Comparison of ENCODE assay signal across 25 cellular contexts in genomic region chr1:47834326-47834725, GRCh38.
DNase-seq lines count a peak whose midpoint lies in the region; ATAC-seq, FAIRE-seq and TF ChIP-seq lines count a peak whose summit lies in the region.
"Had no signal": no experiment of that assay in that cellular context is flagged by ENCODE, and none has a peak within 500 bp of the region (broad histone marks: within the 10 kb centered on the region; RNA-seq: fewer than 3 reads in every experiment).

No MANE protein-coding gene starts in this region.

- 0% methylated on average over 3 of the region's 3 CpGs for WGBS in K562 (ENCODE audit: insufficient coverage, low coverage, missing lambda C conversion rate)
- WGBS in HepG2 (ENCODE audit: low lambda C conversion rate): 20% methylated on average over 3 of the region's 3 CpGs
- WGBS in sigmoid colon, 2 donors: 43 to 54% methylated on average over 3 of the region's 3 CpGs

- H3K4me3 ChIP-seq in K562 (no peak overlapping the region), HepG2 (replicated peaks in 1 of 3; ENCODE audit: insufficient read depth in 1 of 3, low read depth in 2 of 3, low read length in 3 of 3) (no peak overlapping the region), upper lobe of right lung (no peak overlapping the region), sigmoid colon (no peak overlapping the region)
- H3K4me3 ChIP-seq: A549; BLaER1 treated with 17β-estradiol and CSF1 and Interleukin-3, amounts not matched to agents 10 nM and 100 nM; GM12878; HAP-1 had no signal

- H3K27ac Mint-ChIP-seq in CD14-positive monocyte: no peak overlapping the region
- H3K27ac Mint-ChIP-seq: CD4-positive, alpha-beta memory T cell; HFFc6 had no signal

- H3K27me3 Mint-ChIP-seq in CD14-positive monocyte (ENCODE audit: low read depth in 3 of 3): peaks cover 0 to 11% (median 0%) of the 10 kb centered on the region in 3 donors

- H3K9me3 ChIP-seq in K562 (replicated peaks; ENCODE audit: control insufficient read depth, insufficient read depth, low read depth, low read length): no peaks in the 10 kb centered on the region
- H3K9me3 ChIP-seq in HepG2 (ENCODE audit: low read length): peaks cover 9% of the 10 kb centered on the region; the same call in 1 of the 2 replicates
- H3K9me3 ChIP-seq in upper lobe of right lung: peaks cover 8% of the 10 kb centered on the region
- peaks cover 0 to 9% (median 0%) of the 10 kb centered on the region in 4 donors for H3K9me3 ChIP-seq in sigmoid colon
- H3K9me3 ChIP-seq: A549, BE2C, HAP-1 had no signal

- H3K9ac ChIP-seq in K562 (ENCODE audit: insufficient read depth in 1 of 2, low read depth in 2 of 2, low read length in 2 of 2) (no peak overlapping the region), HepG2 (ENCODE audit: insufficient read depth, low read depth, low read length) (no peak overlapping the region)
- H3K9ac ChIP-seq: BLaER1 treated with 17β-estradiol and CSF1 and Interleukin-3, amounts not matched to agents 10 nM and 100 nM had no signal

- TF ChIP-seq POLR2A in K562 (conservative IDR thresholded peaks at IDR 0.05) (no peak), HepG2 (IDR thresholded peaks at IDR 0.05; ENCODE audit: insufficient read depth in 1 of 2, low read depth in 2 of 2, low read length in 2 of 2) (no peak), sigmoid colon (IDR thresholded peaks at IDR 0.05) (no peak)

- H3K27me3 ChIP-seq in K562 (ENCODE audit: control insufficient read depth in 2 of 2, insufficient read depth in 2 of 2, low read length in 2 of 2) (peaks cover 5 to 26% of the 10 kb centered on the region in 2 experiments; a peak in 3 of 5 replicates), HepG2 (ENCODE audit: control insufficient read depth in 1 of 2, insufficient read depth in 2 of 2, low read length in 2 of 2) (no peaks in the 10 kb centered on the region), upper lobe of right lung (no peaks in the 10 kb centered on the region), sigmoid colon (no peaks in the 10 kb centered on the region)
- H3K27me3 ChIP-seq: BE2C; BLaER1 treated with 17β-estradiol and CSF1 and Interleukin-3, amounts not matched to agents 10 nM and 100 nM had no signal

- H2AFZ ChIP-seq in K562 (ENCODE audit: low read depth, low read length) (no peak overlapping the region), HepG2 (ENCODE audit: low read length) (no peak overlapping the region)

- no peak for ATAC-seq in K562
- ATAC-seq in HepG2: no peak
- ATAC-seq in left lobe of liver: no peak
- no peak for ATAC-seq in upper lobe of right lung
- ATAC-seq: A549, GM12878 had no signal

- H3K36me3 Mint-ChIP-seq in CD14-positive monocyte: no peaks in the 10 kb centered on the region
- H3K36me3 Mint-ChIP-seq: CD4-positive, alpha-beta memory T cell had no signal

- in situ Hi-C loops in K562 (cut with MboI): no loop called here
- in situ Hi-C loops in HepG2 (cut with HindIII; ENCODE audit: extremely low pct_ligation_motif_present, low pct_unique_long_range_greater_than_20kb): no loop called here

- no peak overlapping the region for H3K4me3 Mint-ChIP-seq in CD14-positive monocyte
- H3K4me3 Mint-ChIP-seq: CD4-positive, alpha-beta memory T cell; HFFc6 had no signal

- DNase-seq in CD14-positive monocyte (ENCODE audit: low spot score) (peak; percentile 22), K562 (ENCODE audit: extremely low read depth in 1 of 4, low spot score in 3 of 4) (no peak), HepG2 (ENCODE audit: low spot score) (peak; percentile 28), renal cortical epithelial cell (ENCODE audit: low read depth) (peak; percentile 49), left lobe of liver (ENCODE audit: low spot score) (no peak), substantia nigra (lab: John Stamatoyannopoulos, UW) (no peak), upper lobe of right lung (no peak), sigmoid colon (no peak)
- DNase-seq: 8988T; ACHN; AML-193; BE2C; Calu3; CD4-positive, alpha-beta memory T cell; COR-L47; DMS79; EL; GDM1; GOT3; HFFc6 had no signal

- TF ChIP-seq RAD21 in K562 (CRISPR knock-in tag; conservative IDR thresholded peaks at IDR 0.05 in 1 of 2, IDR thresholded peaks at IDR 0.05 in 1 of 2): no peak
- no peak for TF ChIP-seq RAD21 in HepG2 (CRISPR knock-in tag; IDR thresholded peaks at IDR 0.05)

- H3K4me2 ChIP-seq in K562 (ENCODE audit: insufficient read depth, low read length) (no peak overlapping the region), HepG2 (ENCODE audit: low read depth, low read length) (peak overlapping the region; percentile 19; the same call in 1 of the 2 replicates)
- H3K4me2 ChIP-seq: A549; BLaER1 treated with 17β-estradiol and CSF1 and Interleukin-3, amounts not matched to agents 10 nM and 100 nM had no signal

- TF ChIP-seq CTCF in CD14-positive monocyte (IDR thresholded peaks at IDR 0.05) (no peak), K562 (IDR thresholded peaks at IDR 0.05 in 2 of 3, conservative IDR thresholded peaks at IDR 0.05 in 1 of 3; ENCODE audit: insufficient read depth in 2 of 3, low read depth in 1 of 3, low read length in 3 of 3) (no peak), HepG2 (CRISPR knock-in tag; IDR thresholded peaks at IDR 0.05) (no peak), upper lobe of right lung (IDR thresholded peaks at IDR 0.05) (no peak), sigmoid colon (IDR thresholded peaks at IDR 0.05) (no peak)

- FAIRE-seq in K562 (lab: Jason Lieb, UNC) (no peak), HepG2 (lab: Jason Lieb, UNC) (peak; percentile 52)
- FAIRE-seq: A549, GM12878, H54 had no signal

- TF ChIP-seq EP300 in K562 (IDR thresholded peaks at IDR 0.05; ENCODE audit: low read length) (no peak), HepG2 (IDR thresholded peaks at IDR 0.05; ENCODE audit: low read depth in 2 of 2, low read length in 2 of 2) (no peak), HepG2 (CRISPR knock-in tag; IDR thresholded peaks at IDR 0.05; ENCODE audit: borderline replicate concordance) (no peak), sigmoid colon (IDR thresholded peaks at IDR 0.05) (no peak)

- H3K9me3 Mint-ChIP-seq in CD14-positive monocyte: peaks cover 2 to 8% (median 3%) of the 10 kb centered on the region in 7 donors

- no peaks in the 10 kb centered on the region for H3K9me1 ChIP-seq in K562 (ENCODE audit: control insufficient read depth, insufficient read depth, low read length)

- H3K4me1 ChIP-seq in K562 (replicated peaks in 1 of 2; ENCODE audit: control insufficient read depth in 2 of 2, insufficient read depth in 2 of 2, low read length in 2 of 2): no peaks in the 10 kb centered on the region
- peaks cover 60% of the 10 kb centered on the region for H3K4me1 ChIP-seq in HepG2 (ENCODE audit: insufficient read depth, low read length)
- no peaks in the 10 kb centered on the region for H3K4me1 ChIP-seq in upper lobe of right lung
- H3K4me1 ChIP-seq in sigmoid colon: no peaks in the 10 kb centered on the region
- H3K4me1 ChIP-seq: A549, BE2C, HAP-1 had no signal

- no peaks in the 10 kb centered on the region; the same call in 1 of the 2 replicates for H4K20me1 ChIP-seq in K562 (replicated peaks; ENCODE audit: control insufficient read depth, insufficient read depth, low read length)
- no peaks in the 10 kb centered on the region for H4K20me1 ChIP-seq in HepG2 (ENCODE audit: insufficient read depth, low read length)
- H4K20me1 ChIP-seq: BLaER1 treated with 17β-estradiol and CSF1 and Interleukin-3, amounts not matched to agents 10 nM and 100 nM had no signal

- H3K79me2 ChIP-seq in K562 (ENCODE audit: control insufficient read depth, insufficient read depth, low read length) (no peaks in the 10 kb centered on the region), HepG2 (ENCODE audit: insufficient read depth, low read length) (no peaks in the 10 kb centered on the region)

- BruUV-seq in K562 (replicated peaks; lab: Mats Ljungman, UMichigan) (no TSS peak), HepG2 (replicated peaks; lab: Mats Ljungman, UMichigan) (no TSS peak)

- CTCF ChIA-PET in K562 (lab: Yijun Ruan, JAX; ENCODE audit: low intra/inter-chr PET ratio) (no interaction called here), HepG2 (lab: Yijun Ruan, JAX; ENCODE audit: low intra/inter-chr PET ratio, low total read pairs) (no interaction called here)

- no peak overlapping the region for H3K27ac ChIP-seq in K562 (ENCODE audit: extremely low read depth, low read depth, low read length)
- no peak overlapping the region for H3K27ac ChIP-seq in HepG2 (ENCODE audit: extremely low read length, insufficient read depth, low read length)
- H3K27ac ChIP-seq in substantia nigra (ENCODE audit: low read depth, low read length, poor library complexity, severe bottlenecking): no peak overlapping the region
- H3K27ac ChIP-seq in upper lobe of right lung: no peak overlapping the region
- no peak overlapping the region for H3K27ac ChIP-seq in sigmoid colon
- H3K27ac ChIP-seq: A549; BLaER1 treated with 17β-estradiol and CSF1 and Interleukin-3, amounts not matched to agents 10 nM and 100 nM had no signal

- POLR2A ChIA-PET in K562 (lab: Yijun Ruan, JAX): interaction anchor here (0.6 to 1.4 kb wide), 3 partner anchors 16 to 23 kb away, joined by 4 read pairs; no protein-coding TSS in a partner anchor
- POLR2A ChIA-PET in HepG2 (lab: Yijun Ruan, JAX): interaction anchor here (0.6 to 2.8 kb wide), 3 partner anchors 19 to 84 kb away, joined by 3 to 8 read pairs (median 4); no protein-coding TSS in a partner anchor

- no peaks in the 10 kb centered on the region for H3K4me1 Mint-ChIP-seq in CD14-positive monocyte
- H3K4me1 Mint-ChIP-seq: CD4-positive, alpha-beta memory T cell had no signal

- no peaks in the 10 kb centered on the region for H3K36me3 ChIP-seq in K562 (ENCODE audit: control insufficient read depth, insufficient read depth, low read length)
- H3K36me3 ChIP-seq in HepG2 (replicated peaks in 1 of 2; ENCODE audit: control insufficient read depth in 1 of 2, insufficient read depth in 2 of 2, low read length in 2 of 2): no peaks in the 10 kb centered on the region
- no peaks in the 10 kb centered on the region for H3K36me3 ChIP-seq in upper lobe of right lung
- no peaks in the 10 kb centered on the region for H3K36me3 ChIP-seq in sigmoid colon
- H3K36me3 ChIP-seq: BE2C; BLaER1 treated with 17β-estradiol and CSF1 and Interleukin-3, amounts not matched to agents 10 nM and 100 nM; HAP-1 had no signal

- intact Hi-C loops in CD14-positive monocyte (cut with micrococcal nuclease) (no loop called here), K562 (cut with micrococcal nuclease) (no loop called here), HepG2 (cut with micrococcal nuclease; ENCODE audit: unreplicated experiment) (no loop called here), upper lobe of right lung (cut with DNase I) (no loop called here), sigmoid colon (cut with DNase I) (no loop called here)

TF ChIP-seq in K562, 482 proteins besides CTCF, POLR2A, EP300 and RAD21:
- peak; percentile 63; the same call in 1 of the 2 replicates for TF ChIP-seq SPI1 (IDR thresholded peaks at IDR 0.05; ENCODE audit: borderline replicate concordance, low read depth, low read length)
- no peak for TF ChIP-seq TCF7 (IDR thresholded peaks at IDR 0.05; ENCODE audit: borderline replicate concordance)

TF ChIP-seq in HepG2, 621 proteins besides CTCF, POLR2A, EP300 and RAD21 (continues in another document):
- TF ChIP-seq SALL1 (CRISPR knock-in tag; IDR thresholded peaks at IDR 0.05): 0 out of 2 replicates have a peak, but pooled peaks have one; percentile 38

Comparison
In these comparisons a context has a peak if more than half of its experiments do, and no peak if none do; other contexts are left out.
1. DNase-seq: peak in CD14-positive monocyte (single experiment), HepG2 (single experiment) and renal cortical epithelial cell (single experiment); none in K562 (0 of 4), left lobe of liver (single experiment), substantia nigra (0 of 49), upper lobe of right lung (single experiment) and sigmoid colon (single experiment).